In the genomic region with DNA sequence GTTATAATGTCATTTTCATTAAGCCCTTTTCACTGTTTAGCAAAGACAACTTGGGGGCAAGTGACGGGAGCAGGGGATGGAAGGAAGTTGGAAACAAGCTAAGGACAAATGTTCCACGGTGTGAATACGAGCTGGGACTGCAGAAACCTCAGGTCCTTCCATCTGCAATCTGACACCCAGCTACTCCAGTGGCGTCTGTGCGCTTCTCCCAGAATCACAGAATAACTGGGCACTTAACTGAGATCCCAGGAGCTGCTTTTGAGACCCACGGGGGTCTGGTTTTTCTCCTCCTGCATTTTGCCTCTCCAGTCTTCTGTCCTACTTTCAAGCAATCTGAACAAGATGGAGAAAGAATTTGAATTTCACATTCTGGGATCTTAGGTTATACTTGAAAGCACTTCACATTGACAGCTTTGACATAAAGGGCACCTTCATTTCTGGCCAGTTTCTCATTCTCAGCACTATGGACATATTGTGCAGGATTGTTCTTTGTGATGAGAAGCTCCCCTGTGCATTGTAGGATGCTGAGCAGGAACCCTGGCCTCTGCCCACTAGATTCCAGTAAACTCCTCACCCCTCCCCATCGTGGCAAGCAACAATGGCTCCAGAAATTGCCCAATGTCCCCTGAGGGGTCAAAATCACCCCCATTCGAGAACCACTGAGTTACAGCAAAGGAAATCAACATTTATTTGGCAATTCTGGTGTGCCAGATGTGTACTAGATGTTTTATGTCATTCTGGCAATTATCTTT, we compare ENCODE assay signal across 1 cellular context.
TF ChIP-seq lines count a peak whose summit lies in the region.

No MANE protein-coding gene starts in this region.

TF ChIP-seq in HepG2, 621 proteins besides CTCF, POLR2A, EP300 and RAD21 (continued from another document):
- TF ChIP-seq, protein P1, sequence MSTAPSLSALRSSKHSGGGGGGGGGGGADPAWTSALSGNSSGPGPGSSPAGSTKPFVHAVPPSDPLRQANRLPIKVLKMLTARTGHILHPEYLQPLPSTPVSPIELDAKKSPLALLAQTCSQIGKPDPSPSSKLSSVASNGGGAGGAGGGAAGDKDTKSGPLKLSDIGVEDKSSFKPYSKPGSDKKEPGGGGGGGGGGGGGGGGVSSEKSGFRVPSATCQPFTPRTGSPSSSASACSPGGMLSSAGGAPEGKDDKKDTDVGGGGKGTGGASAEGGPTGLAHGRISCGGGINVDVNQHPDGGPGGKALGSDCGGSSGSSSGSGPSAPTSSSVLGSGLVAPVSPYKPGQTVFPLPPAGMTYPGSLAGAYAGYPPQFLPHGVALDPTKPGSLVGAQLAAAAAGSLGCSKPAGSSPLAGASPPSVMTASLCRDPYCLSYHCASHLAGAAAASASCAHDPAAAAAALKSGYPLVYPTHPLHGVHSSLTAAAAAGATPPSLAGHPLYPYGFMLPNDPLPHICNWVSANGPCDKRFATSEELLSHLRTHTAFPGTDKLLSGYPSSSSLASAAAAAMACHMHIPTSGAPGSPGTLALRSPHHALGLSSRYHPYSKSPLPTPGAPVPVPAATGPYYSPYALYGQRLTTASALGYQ (CRISPR knock-in tag; IDR thresholded peaks at IDR 0.05): no peak
